In the genomic region with DNA sequence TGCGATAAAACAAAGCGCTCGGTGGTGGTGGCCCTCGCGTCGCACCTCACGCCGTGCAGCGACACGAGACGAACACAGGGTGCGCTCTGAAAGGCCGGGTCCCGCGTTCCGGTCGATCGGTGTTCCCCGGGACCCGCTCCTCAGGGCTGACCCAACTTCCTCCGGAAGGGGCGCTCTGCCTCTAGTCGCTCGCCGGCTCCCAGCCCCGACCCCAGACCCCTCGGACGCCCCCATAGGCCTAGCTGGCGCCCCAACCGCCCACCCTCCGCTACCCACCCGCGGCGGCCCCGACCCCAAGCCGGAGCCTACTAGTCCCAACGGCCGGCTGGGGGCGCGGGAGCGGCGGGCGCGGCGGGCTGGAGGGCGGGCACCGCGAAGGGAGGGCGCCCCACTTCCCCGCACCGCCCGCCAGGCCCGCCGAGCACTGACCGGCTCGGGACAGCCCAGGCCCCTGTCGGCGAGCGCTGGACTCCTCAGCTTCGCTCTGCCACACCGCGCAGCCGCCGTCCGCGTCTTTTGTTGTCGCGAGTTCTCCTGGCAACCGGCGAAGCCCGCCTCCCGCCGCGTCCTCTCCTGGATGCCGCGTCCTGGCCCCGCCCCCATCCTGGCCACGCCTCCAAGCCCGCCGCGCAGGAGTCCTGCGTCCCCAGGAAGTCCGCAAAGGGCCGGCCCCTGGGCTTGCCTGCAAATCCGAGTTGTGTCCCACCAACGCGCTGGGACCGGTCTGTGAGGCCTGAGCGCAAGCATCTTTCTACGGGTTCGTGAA, we compare ENCODE assay signal across 1 cellular context.
TF ChIP-seq lines count a peak whose summit lies in the region.

A gene with protein sequence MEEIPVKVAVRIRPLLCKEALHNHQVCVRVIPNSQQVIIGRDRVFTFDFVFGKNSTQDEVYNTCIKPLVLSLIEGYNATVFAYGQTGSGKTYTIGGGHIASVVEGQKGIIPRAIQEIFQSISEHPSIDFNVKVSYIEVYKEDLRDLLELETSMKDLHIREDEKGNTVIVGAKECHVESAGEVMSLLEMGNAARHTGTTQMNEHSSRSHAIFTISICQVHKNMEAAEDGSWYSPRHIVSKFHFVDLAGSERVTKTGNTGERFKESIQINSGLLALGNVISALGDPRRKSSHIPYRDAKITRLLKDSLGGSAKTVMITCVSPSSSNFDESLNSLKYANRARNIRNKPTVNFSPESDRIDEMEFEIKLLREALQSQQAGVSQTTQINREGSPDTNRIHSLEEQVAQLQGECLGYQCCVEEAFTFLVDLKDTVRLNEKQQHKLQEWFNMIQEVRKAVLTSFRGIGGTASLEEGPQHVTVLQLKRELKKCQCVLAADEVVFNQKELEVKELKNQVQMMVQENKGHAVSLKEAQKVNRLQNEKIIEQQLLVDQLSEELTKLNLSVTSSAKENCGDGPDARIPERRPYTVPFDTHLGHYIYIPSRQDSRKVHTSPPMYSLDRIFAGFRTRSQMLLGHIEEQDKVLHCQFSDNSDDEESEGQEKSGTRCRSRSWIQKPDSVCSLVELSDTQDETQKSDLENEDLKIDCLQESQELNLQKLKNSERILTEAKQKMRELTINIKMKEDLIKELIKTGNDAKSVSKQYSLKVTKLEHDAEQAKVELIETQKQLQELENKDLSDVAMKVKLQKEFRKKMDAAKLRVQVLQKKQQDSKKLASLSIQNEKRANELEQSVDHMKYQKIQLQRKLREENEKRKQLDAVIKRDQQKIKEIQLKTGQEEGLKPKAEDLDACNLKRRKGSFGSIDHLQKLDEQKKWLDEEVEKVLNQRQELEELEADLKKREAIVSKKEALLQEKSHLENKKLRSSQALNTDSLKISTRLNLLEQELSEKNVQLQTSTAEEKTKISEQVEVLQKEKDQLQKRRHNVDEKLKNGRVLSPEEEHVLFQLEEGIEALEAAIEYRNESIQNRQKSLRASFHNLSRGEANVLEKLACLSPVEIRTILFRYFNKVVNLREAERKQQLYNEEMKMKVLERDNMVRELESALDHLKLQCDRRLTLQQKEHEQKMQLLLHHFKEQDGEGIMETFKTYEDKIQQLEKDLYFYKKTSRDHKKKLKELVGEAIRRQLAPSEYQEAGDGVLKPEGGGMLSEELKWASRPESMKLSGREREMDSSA (N-terminal part only) (minus strand): TSS at position 491 of the 766 bp plus-strand sequence. CDS start 5,841 bp downstream, outside the sequence.

TF ChIP-seq in HepG2, 621 proteins besides CTCF, POLR2A, EP300 and RAD21 (continued from another document and continues in another):
- TF ChIP-seq, protein P1, sequence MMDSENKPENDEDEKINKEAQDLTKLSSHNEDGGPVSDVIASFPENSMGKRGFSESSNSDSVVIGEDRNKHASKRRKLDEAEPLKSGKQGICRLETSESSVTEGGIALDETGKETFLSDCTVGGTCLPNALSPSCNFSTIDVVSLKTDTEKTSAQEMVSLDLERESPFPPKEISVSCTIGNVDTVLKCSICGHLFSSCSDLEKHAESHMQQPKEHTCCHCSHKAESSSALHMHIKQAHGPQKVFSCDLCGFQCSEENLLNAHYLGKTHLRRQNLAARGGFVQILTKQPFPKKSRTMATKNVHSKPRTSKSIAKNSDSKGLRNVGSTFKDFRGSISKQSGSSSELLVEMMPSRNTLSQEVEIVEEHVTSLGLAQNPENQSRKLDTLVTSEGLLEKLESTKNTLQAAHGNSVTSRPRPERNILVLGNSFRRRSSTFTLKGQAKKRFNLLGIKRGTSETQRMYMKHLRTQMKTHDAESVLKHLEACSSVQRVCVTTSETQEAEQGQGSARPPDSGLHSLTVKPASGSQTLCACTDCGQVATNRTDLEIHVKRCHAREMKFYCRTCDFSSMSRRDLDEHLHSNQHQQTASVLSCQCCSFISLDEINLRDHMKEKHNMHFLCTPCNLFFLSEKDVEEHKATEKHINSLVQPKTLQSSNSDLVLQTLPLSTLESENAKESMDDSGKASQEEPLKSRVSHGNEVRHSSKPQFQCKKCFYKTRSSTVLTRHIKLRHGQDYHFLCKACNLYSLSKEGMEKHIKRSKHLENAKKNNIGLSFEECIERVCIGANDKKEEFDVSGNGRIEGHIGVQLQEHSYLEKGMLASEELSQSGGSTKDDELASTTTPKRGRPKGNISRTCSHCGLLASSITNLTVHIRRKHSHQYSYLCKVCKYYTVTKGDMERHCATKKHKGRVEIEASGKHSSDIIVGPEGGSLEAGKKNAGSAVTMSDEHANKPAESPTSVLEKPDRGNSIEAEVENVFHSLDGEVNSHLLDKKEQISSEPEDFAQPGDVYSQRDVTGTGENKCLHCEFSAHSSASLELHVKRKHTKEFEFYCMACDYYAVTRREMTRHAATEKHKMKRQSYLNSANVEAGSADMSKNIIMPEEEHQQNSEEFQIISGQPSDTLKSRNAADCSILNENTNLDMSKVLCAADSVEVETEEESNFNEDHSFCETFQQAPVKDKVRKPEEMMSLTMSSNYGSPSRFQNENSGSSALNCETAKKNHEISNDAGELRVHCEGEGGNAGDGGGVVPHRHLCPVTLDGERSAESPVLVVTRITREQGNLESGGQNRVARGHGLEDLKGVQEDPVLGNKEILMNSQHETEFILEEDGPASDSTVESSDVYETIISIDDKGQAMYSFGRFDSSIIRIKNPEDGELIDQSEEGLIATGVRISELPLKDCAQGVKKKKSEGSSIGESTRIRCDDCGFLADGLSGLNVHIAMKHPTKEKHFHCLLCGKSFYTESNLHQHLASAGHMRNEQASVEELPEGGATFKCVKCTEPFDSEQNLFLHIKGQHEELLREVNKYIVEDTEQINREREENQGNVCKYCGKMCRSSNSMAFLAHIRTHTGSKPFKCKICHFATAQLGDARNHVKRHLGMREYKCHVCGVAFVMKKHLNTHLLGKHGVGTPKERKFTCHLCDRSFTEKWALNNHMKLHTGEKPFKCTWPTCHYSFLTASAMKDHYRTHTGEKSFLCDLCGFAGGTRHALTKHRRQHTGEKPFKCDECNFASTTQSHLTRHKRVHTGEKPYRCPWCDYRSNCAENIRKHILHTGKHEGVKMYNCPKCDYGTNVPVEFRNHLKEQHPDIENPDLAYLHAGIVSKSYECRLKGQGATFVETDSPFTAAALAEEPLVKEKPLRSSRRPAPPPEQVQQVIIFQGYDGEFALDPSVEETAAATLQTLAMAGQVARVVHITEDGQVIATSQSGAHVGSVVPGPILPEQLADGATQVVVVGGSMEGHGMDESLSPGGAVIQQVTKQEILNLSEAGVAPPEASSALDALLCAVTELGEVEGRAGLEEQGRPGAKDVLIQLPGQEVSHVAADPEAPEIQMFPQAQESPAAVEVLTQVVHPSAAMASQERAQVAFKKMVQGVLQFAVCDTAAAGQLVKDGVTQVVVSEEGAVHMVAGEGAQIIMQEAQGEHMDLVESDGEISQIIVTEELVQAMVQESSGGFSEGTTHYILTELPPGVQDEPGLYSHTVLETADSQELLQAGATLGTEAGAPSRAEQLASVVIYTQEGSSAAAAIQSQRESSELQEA (CRISPR knock-in tag; IDR thresholded peaks at IDR 0.05; ENCODE audit: not compliant biosample characterization) = no peak
- TF ChIP-seq ZNF749 (CRISPR knock-in tag; IDR thresholded peaks at IDR 0.05; ENCODE audit: borderline replicate concordance) = peak; percentile 92; the same call in 1 of the 2 replicates
- TF ChIP-seq, protein P2, sequence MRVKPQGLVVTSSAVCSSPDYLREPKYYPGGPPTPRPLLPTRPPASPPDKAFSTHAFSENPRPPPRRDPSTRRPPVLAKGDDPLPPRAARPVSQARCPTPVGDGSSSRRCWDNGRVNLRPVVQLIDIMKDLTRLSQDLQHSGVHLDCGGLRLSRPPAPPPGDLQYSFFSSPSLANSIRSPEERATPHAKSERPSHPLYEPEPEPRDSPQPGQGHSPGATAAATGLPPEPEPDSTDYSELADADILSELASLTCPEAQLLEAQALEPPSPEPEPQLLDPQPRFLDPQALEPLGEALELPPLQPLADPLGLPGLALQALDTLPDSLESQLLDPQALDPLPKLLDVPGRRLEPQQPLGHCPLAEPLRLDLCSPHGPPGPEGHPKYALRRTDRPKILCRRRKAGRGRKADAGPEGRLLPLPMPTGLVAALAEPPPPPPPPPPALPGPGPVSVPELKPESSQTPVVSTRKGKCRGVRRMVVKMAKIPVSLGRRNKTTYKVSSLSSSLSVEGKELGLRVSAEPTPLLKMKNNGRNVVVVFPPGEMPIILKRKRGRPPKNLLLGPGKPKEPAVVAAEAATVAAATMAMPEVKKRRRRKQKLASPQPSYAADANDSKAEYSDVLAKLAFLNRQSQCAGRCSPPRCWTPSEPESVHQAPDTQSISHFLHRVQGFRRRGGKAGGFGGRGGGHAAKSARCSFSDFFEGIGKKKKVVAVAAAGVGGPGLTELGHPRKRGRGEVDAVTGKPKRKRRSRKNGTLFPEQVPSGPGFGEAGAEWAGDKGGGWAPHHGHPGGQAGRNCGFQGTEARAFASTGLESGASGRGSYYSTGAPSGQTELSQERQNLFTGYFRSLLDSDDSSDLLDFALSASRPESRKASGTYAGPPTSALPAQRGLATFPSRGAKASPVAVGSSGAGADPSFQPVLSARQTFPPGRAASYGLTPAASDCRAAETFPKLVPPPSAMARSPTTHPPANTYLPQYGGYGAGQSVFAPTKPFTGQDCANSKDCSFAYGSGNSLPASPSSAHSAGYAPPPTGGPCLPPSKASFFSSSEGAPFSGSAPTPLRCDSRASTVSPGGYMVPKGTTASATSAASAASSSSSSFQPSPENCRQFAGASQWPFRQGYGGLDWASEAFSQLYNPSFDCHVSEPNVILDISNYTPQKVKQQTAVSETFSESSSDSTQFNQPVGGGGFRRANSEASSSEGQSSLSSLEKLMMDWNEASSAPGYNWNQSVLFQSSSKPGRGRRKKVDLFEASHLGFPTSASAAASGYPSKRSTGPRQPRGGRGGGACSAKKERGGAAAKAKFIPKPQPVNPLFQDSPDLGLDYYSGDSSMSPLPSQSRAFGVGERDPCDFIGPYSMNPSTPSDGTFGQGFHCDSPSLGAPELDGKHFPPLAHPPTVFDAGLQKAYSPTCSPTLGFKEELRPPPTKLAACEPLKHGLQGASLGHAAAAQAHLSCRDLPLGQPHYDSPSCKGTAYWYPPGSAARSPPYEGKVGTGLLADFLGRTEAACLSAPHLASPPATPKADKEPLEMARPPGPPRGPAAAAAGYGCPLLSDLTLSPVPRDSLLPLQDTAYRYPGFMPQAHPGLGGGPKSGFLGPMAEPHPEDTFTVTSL (CRISPR knock-in tag; IDR thresholded peaks at IDR 0.05; ENCODE audit: borderline replicate concordance) = peak; percentile 57; the same call in 1 of the 2 replicates
- no peak for TF ChIP-seq NR2F1 (CRISPR knock-in tag; IDR thresholded peaks at IDR 0.05)
- TF ChIP-seq, protein P3, sequence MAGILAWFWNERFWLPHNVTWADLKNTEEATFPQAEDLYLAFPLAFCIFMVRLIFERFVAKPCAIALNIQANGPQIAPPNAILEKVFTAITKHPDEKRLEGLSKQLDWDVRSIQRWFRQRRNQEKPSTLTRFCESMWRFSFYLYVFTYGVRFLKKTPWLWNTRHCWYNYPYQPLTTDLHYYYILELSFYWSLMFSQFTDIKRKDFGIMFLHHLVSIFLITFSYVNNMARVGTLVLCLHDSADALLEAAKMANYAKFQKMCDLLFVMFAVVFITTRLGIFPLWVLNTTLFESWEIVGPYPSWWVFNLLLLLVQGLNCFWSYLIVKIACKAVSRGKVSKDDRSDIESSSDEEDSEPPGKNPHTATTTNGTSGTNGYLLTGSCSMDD (CRISPR knock-in tag; IDR thresholded peaks at IDR 0.05) = 0 out of 2 replicates have a peak, but pooled peaks have one; percentile 53
- TF ChIP-seq, protein P4, sequence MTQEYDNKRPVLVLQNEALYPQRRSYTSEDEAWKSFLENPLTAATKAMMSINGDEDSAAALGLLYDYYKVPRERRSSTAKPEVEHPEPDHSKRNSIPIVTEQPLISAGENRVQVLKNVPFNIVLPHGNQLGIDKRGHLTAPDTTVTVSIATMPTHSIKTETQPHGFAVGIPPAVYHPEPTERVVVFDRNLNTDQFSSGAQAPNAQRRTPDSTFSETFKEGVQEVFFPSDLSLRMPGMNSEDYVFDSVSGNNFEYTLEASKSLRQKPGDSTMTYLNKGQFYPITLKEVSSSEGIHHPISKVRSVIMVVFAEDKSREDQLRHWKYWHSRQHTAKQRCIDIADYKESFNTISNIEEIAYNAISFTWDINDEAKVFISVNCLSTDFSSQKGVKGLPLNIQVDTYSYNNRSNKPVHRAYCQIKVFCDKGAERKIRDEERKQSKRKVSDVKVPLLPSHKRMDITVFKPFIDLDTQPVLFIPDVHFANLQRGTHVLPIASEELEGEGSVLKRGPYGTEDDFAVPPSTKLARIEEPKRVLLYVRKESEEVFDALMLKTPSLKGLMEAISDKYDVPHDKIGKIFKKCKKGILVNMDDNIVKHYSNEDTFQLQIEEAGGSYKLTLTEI (CRISPR knock-in tag; conservative IDR thresholded peaks at IDR 0.05) = no peak
- TF ChIP-seq PHB2 (IDR thresholded peaks at IDR 0.05; ENCODE audit: partially characterized antibody) = no peak
- TF ChIP-seq, protein P5, sequence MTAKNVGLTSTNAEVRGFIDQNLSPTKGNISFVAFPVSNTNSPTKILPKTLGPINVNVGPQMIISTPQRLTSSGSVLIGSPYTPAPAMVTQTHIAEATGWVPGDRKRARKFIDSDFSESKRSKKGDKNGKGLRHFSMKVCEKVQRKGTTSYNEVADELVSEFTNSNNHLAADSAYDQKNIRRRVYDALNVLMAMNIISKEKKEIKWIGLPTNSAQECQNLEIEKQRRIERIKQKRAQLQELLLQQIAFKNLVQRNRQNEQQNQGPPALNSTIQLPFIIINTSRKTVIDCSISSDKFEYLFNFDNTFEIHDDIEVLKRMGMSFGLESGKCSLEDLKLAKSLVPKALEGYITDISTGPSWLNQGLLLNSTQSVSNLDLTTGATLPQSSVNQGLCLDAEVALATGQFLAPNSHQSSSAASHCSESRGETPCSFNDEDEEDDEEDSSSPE (CRISPR knock-in tag; IDR thresholded peaks at IDR 0.05) = peak; percentile 74
- TF ChIP-seq ZNF552 (CRISPR knock-in tag; IDR thresholded peaks at IDR 0.05; ENCODE audit: borderline replicate concordance) = peak; percentile 58; the same call in 1 of the 2 replicates
- TF ChIP-seq, protein P6, sequence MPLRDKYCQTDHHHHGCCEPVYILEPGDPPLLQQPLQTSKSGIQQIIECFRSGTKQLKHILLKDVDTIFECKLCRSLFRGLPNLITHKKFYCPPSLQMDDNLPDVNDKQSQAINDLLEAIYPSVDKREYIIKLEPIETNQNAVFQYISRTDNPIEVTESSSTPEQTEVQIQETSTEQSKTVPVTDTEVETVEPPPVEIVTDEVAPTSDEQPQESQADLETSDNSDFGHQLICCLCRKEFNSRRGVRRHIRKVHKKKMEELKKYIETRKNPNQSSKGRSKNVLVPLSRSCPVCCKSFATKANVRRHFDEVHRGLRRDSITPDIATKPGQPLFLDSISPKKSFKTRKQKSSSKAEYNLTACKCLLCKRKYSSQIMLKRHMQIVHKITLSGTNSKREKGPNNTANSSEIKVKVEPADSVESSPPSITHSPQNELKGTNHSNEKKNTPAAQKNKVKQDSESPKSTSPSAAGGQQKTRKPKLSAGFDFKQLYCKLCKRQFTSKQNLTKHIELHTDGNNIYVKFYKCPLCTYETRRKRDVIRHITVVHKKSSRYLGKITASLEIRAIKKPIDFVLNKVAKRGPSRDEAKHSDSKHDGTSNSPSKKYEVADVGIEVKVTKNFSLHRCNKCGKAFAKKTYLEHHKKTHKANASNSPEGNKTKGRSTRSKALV (CRISPR knock-in tag; IDR thresholded peaks at IDR 0.05) = peak; percentile 51; the same call in 1 of the 2 replicates
- TF ChIP-seq, protein P7, sequence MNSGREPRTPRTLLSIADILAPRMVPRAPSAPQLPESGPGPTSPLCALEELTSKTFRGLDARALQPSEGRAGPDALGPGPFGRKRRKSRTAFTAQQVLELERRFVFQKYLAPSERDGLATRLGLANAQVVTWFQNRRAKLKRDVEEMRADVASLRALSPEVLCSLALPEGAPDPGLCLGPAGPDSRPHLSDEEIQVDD (CRISPR knock-in tag; IDR thresholded peaks at IDR 0.05; ENCODE audit: borderline replicate concordance) = peak; percentile 75; the same call in 1 of the 2 replicates
- TF ChIP-seq SOX13 (IDR thresholded peaks at IDR 0.05) = no peak
- TF ChIP-seq SOX13 (CRISPR knock-in tag; conservative IDR thresholded peaks at IDR 0.05 in 1 of 2, IDR thresholded peaks at IDR 0.05 in 1 of 2) = no peak
